ENCODE assay signal across 16 cellular contexts in the genomic region with DNA sequence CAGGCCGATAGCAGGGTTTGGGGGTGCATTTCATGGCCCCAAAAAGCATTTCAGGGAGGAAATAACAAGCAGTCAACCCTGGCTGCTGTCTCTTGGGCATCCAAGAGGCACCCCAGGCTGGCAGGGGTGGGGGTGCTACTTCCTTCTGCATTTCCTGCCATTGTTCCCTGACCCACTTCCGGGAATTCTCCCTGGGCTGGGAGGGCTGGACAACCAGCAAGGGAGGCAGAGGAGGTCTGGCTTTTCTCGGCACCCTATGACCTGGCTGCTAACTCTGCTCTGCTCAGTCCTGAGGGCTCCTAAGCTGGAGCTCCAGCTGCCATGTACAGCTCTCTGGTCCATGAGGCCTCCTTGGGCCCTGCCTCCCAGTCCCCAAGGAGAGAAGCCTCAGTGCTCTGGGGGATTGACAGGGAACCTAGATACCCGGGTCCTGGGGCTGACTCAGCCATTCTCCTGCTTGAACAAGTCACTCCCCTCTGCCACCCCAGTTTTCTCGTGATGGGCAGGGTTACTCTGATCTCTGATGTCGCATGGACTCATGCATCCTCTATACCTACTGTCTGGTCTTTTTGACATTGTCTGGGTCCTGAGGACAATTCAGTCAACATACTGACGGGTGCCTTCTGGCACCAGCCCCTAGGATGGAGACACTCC. TPM values are rescaled to one million over a fixed set of nuclear protein-coding genes. Genes with fewer than 3 reads are reported as not detected.
DNase-seq lines count a peak whose midpoint lies in the region; ATAC-seq and TF ChIP-seq lines count a peak whose summit lies in the region.
"Had no signal": no experiment of that assay in that cellular context is flagged by ENCODE, and none has a peak within 500 bp of the region (broad histone marks: within the 10 kb centered on the region; RNA-seq: fewer than 3 reads in every experiment).

No MANE protein-coding gene starts in this region.

- no peak for DNase-seq in Calu3
- peak; percentile 64 to 67 for DNase-seq in cardiac fibroblast (ENCODE audit: low read depth in 2 of 2)
- DNase-seq in right atrium auricular region (ENCODE audit: low spot score): no peak
- DNase-seq in tibial nerve (ENCODE audit: low spot score in 2 of 2): no peak
- DNase-seq in NCI-H1417 (lab: John Stamatoyannopoulos, UW): no peak
- DNase-seq in islet precursor cell: no peak
- DNase-seq: activated CD4-positive, alpha-beta T cell treated with anti-CD3 and anti-CD28 coated beads for 4 hours; activated T-cell treated with anti-CD3 and anti-CD28 coated beads, Interleukin-2, amount 50 U/mL, for 24 hours; foreskin melanocyte; NCI-H1105; NCI-H345; nephron progenitor cell; testis had no signal

- no peak overlapping the region for H3K4me2 ChIP-seq in parathyroid adenoma (ENCODE audit: low read length)

- H3K36me3 ChIP-seq in right atrium auricular region (no peaks in the 10 kb centered on the region), parathyroid adenoma (ENCODE audit: control insufficient read depth, insufficient read depth, low read length) (no peaks in the 10 kb centered on the region), tibial nerve (no peaks in the 10 kb centered on the region)

- no peak overlapping the region for H3K4me3 Mint-ChIP-seq in Calu3 (ENCODE audit: low read depth, unreplicated experiment)
- H3K4me3 Mint-ChIP-seq: activated T-cell treated with anti-CD3 and anti-CD28 coated beads, Interleukin-2, amount 50 U/mL, for 24 hours; nephron progenitor cell had no signal

- no peaks in the 10 kb centered on the region for H3K9me3 Mint-ChIP-seq in Calu3 (ENCODE audit: low read depth, unreplicated experiment)
- H3K9me3 Mint-ChIP-seq: activated T-cell treated with anti-CD3 and anti-CD28 coated beads, Interleukin-2, amount 50 U/mL, for 24 hours; nephron progenitor cell had no signal

- H3K27me3 Mint-ChIP-seq in Calu3 (ENCODE audit: unreplicated experiment): no peaks in the 10 kb centered on the region
- H3K27me3 Mint-ChIP-seq: activated T-cell treated with anti-CD3 and anti-CD28 coated beads, Interleukin-2, amount 50 U/mL, for 24 hours had no signal

- H3K4me3 ChIP-seq in cardiac fibroblast (replicated peaks in 1 of 2; ENCODE audit: low read depth in 2 of 2, low read length in 2 of 2): no peak overlapping the region
- no peak overlapping the region for H3K4me3 ChIP-seq in right atrium auricular region
- H3K4me3 ChIP-seq in parathyroid adenoma (ENCODE audit: low read depth, low read length): no peak overlapping the region
- no peak overlapping the region for H3K4me3 ChIP-seq in tibial nerve
- H3K4me3 ChIP-seq: testis had no signal

- TF ChIP-seq CTCF in Calu3 (IDR thresholded peaks at IDR 0.05; ENCODE audit: unreplicated experiment) (no peak), cardiac fibroblast (IDR thresholded peaks at IDR 0.05; ENCODE audit: low read depth, low read length) (no peak), right atrium auricular region (IDR thresholded peaks at IDR 0.05) (no peak), parathyroid adenoma (IDR thresholded peaks at IDR 0.05) (no peak), tibial nerve (IDR thresholded peaks at IDR 0.05) (no peak)

- intact Hi-C loops in Calu3 (cut with micrococcal nuclease; ENCODE audit: unreplicated experiment): no loop called here

- 65 to 73% methylated on average over 7 of the region's 7 CpGs for WGBS in tibial nerve, 2 donors

- H3K36me3 Mint-ChIP-seq in Calu3 (ENCODE audit: insufficient read depth, unreplicated experiment): no peaks in the 10 kb centered on the region

- H3K27ac ChIP-seq in right atrium auricular region (peak overlapping the region; percentile 17 to 27), parathyroid adenoma (peak overlapping the region; percentile 55), tibial nerve (no peak overlapping the region)
- H3K27ac ChIP-seq: testis had no signal

- no peak overlapping the region for H3K9ac ChIP-seq in parathyroid adenoma

- BruUV-seq in Calu3 (replicated peaks; lab: Mats Ljungman, UMichigan): no TSS peak

- no peak for ATAC-seq in HG03039 (IDR thresholded peaks at IDR 0.05; ENCODE audit: unreplicated experiment)
- ATAC-seq: HCT116 had no signal

- no peak overlapping the region for H2AFZ ChIP-seq in parathyroid adenoma

- no peak for TF ChIP-seq POLR2A in tibial nerve (IDR thresholded peaks at IDR 0.05)

- peaks cover 0 to 85% of the 10 kb centered on the region in 2 donors for H3K4me1 ChIP-seq in right atrium auricular region
- H3K4me1 ChIP-seq in parathyroid adenoma: no peaks in the 10 kb centered on the region
- H3K4me1 ChIP-seq in tibial nerve: no peaks in the 10 kb centered on the region
- H3K4me1 ChIP-seq: testis had no signal

- peaks cover 53% of the 10 kb centered on the region for H3K4me1 Mint-ChIP-seq in Calu3 (ENCODE audit: low read depth, unreplicated experiment)

- H3K79me2 ChIP-seq in parathyroid adenoma: no peaks in the 10 kb centered on the region

- H3K9me3 ChIP-seq in right atrium auricular region: no peaks in the 10 kb centered on the region
- H3K9me3 ChIP-seq in parathyroid adenoma (ENCODE audit: control insufficient read depth, low read length): no peaks in the 10 kb centered on the region
- no peaks in the 10 kb centered on the region for H3K9me3 ChIP-seq in tibial nerve
- H3K9me3 ChIP-seq: testis had no signal

- CTCF ChIA-PET in Calu3 (lab: Charles Lee): no interaction called here

- H3K27ac Mint-ChIP-seq in Calu3 (ENCODE audit: unreplicated experiment): peak overlapping the region; percentile 89
- H3K27ac Mint-ChIP-seq: activated T-cell treated with anti-CD3 and anti-CD28 coated beads, Interleukin-2, amount 50 U/mL, for 24 hours; nephron progenitor cell had no signal

- TF ChIP-seq EP300 in tibial nerve (IDR thresholded peaks at IDR 0.05): peak in 1 of 2 donors; percentile 18

- no peaks in the 10 kb centered on the region for H3K27me3 ChIP-seq in right atrium auricular region
- H3K27me3 ChIP-seq in parathyroid adenoma (ENCODE audit: control insufficient read depth, insufficient read depth, low read length): no peaks in the 10 kb centered on the region
- no peaks in the 10 kb centered on the region for H3K27me3 ChIP-seq in tibial nerve
- H3K27me3 ChIP-seq: testis had no signal

RNA-seq across cellular contexts. Expression of gene DYSF, which starts 47.2 kb away (rescaled TPM):
- total RNA-seq in Calu3 (2022): 1.4 and 3.2 TPM in 2 replicates
- total RNA-seq in right atrium auricular region: 10 to 100 TPM; 31.3 to 52.1 TPM
- 10 to 100 TPM in 1 of 4 donors, 1 to 10 TPM in 3; 4.2 to 12.0 (median 5.9) TPM for total RNA-seq in tibial nerve

Comparison
In these comparisons a context has a peak if more than half of its experiments do, and no peak if none do; other contexts are left out.
1. DNase-seq: peak in cardiac fibroblast (2 of 2); none in Calu3 (single experiment), right atrium auricular region (single experiment), tibial nerve (0 of 2), NCI-H1417 (0 of 3) and islet precursor cell (single experiment).
2. H3K27ac ChIP-seq: peak in right atrium auricular region (2 of 2) and parathyroid adenoma (single experiment); none in tibial nerve (0 of 4).